28 cellular contexts compared by ENCODE assay signal in the genomic region with DNA sequence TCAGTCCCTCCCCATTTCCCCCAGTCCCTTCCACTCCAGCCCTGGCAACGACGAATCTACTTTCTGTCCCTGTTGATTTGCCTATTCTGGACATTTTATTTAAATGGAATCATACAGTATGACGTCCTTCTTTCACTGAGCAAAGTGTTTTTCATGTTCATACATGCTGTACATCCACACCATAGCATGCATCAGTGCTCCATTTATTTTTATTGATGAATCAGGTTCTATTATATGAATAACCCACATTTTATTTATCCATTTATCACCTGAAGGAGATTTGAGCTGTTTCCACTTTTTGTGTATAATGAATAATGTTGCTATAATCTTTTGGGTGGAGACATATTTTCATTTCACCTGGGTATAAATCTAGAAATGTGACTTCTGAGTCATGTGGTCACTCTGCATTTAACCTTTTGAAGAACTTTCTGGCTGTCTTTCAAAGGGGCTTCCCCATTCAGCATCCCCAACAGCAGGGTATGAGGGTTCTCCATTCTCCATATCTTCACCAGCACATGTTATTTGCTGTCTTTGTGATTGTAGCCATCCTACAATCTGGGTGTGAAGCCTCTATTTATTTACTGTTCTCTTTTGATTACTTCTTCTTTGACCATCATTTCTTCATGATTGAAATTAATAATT.
A peak's percentile ranks its signal among the peaks of the same experiment; 100 is the strongest.
DNase-seq lines count a peak whose midpoint lies in the region; ATAC-seq and TF ChIP-seq lines count a peak whose summit lies in the region.
"Had no signal": no experiment of that assay in that cellular context is flagged by ENCODE, and none has a peak within 500 bp of the region (broad histone marks: within the 10 kb centered on the region; RNA-seq: fewer than 3 reads in every experiment).

No MANE protein-coding gene starts in this region.

- H3K4me1 ChIP-seq in breast epithelium, result no peaks in the 10 kb centered on the region
- peaks cover 41% of the 10 kb centered on the region for H3K4me1 ChIP-seq in foreskin keratinocyte
- H3K4me1 ChIP-seq: psoas muscle, vagina had no signal

- H3K4me3 ChIP-seq in breast epithelium (no peak overlapping the region), lower leg skin (ENCODE audit: low read depth, poor library complexity, severe bottlenecking) (no peak overlapping the region)
- H3K4me3 ChIP-seq: dorsolateral prefrontal cortex, GM23338, left lung, PC-9, psoas muscle, thoracic aorta, vagina had no signal

- no peaks in the 10 kb centered on the region for H3K27me3 Mint-ChIP-seq in MCF 10A (ENCODE audit: insufficient read depth, unreplicated experiment)
- no peaks in the 10 kb centered on the region for H3K27me3 Mint-ChIP-seq in T-helper 17 cell
- H3K27me3 Mint-ChIP-seq in stimulated activated naive CD8-positive, alpha-beta T cell treated with anti-CD3 and anti-CD28 coated beads, Interleukin-15, amount 100 ng/mL, for 72 hours, result no peaks in the 10 kb centered on the region
- H3K27me3 Mint-ChIP-seq: activated T-cell treated with anti-CD3 and anti-CD28 coated beads, Interleukin-2, amount 50 U/mL, for 24 hours had no signal

- intact Hi-C loops in MCF 10A (cut with micrococcal nuclease) (no loop called here), breast epithelium (cut with DNase I; ENCODE audit: low total_unique reads) (no loop called here), lower leg skin (cut with DNase I; ENCODE audit: low total_unique reads) (no loop called here)

- TF ChIP-seq CTCF in MCF 10A (IDR thresholded peaks at IDR 0.05; ENCODE audit: unreplicated experiment) (no peak), breast epithelium (IDR thresholded peaks at IDR 0.05) (no peak), foreskin keratinocyte (conservative IDR thresholded peaks at IDR 0.05) (no peak), lower leg skin (IDR thresholded peaks at IDR 0.05) (no peak)

- H3K36me3 ChIP-seq in breast epithelium, result no peaks in the 10 kb centered on the region
- H3K36me3 ChIP-seq: left lung, thoracic aorta, vagina had no signal

- H3K27me3 ChIP-seq in breast epithelium (no peaks in the 10 kb centered on the region), foreskin keratinocyte (no peaks in the 10 kb centered on the region)
- H3K27me3 ChIP-seq: left lung, vagina had no signal

- DNase-seq in MCF 10A (ENCODE audit: unreplicated experiment), result no peak
- no peak for DNase-seq in breast epithelium (ENCODE audit: low spot score in 2 of 2)
- DNase-seq in T-helper 17 cell, result no peak
- DNase-seq in foreskin keratinocyte, result peak; percentile 72 to 94
- no peak for DNase-seq in stimulated activated naive CD8-positive, alpha-beta T cell treated with anti-CD3 and anti-CD28 coated beads, Interleukin-15, amount 100 ng/mL, for 72 hours
- DNase-seq in lower leg skin (ENCODE audit: low spot score in 2 of 2), result no peak
- DNase-seq in T-helper 1 cell, result no peak
- DNase-seq: activated T-cell treated with anti-CD3 and anti-CD28 coated beads, Interleukin-2, amount 50 U/mL, for 24 hours; C1 segment of cervical spinal cord; cerebellar nuclear complex; dorsolateral prefrontal cortex; hypothalamus; left lung; NCI-H1436; NCI-H2081 treated with DMSO at 0.1 percent for 48 hours; NCI-H446; NK-92 treated with Interleukin-12 subunit alpha and Interleukin-12 subunit beta, amount 100 ng/mL, for 24 hours; occipital lobe; PC-9; psoas muscle; SHP77 treated with DMSO at 0.1 percent for 48 hours; stimulated activated CD4-positive, alpha-beta T cell treated with anti-CD3 and anti-CD28 coated beads, Interleukin-15, amount 100 ng/mL, for 24 hours; stimulated activated naive CD4-positive, alpha-beta T cell had no signal

- H3K4me1 Mint-ChIP-seq in MCF 10A (ENCODE audit: insufficient read depth, unreplicated experiment) (peaks cover 53% of the 10 kb centered on the region), T-helper 17 cell (peaks cover 26% of the 10 kb centered on the region)
- H3K4me1 Mint-ChIP-seq in stimulated activated naive CD8-positive, alpha-beta T cell treated with anti-CD3 and anti-CD28 coated beads, Interleukin-15, amount 100 ng/mL, for 72 hours, result peaks cover 67% of the 10 kb centered on the region

- H3K27ac ChIP-seq in breast epithelium, result no peak overlapping the region
- peak overlapping the region; percentile 41 for H3K27ac ChIP-seq in foreskin keratinocyte
- H3K27ac ChIP-seq: dorsolateral prefrontal cortex, left lung, PC-9, psoas muscle, vagina had no signal

- no peak for TF ChIP-seq POLR2A in breast epithelium (IDR thresholded peaks at IDR 0.05)
- TF ChIP-seq POLR2A in lower leg skin (IDR thresholded peaks at IDR 0.05), result no peak

- CTCF ChIA-PET in MCF 10A (lab: Yijun Ruan, JAX), result interaction anchor here (0.7 to 1.4 kb wide), 2 partner anchors 16 to 102 kb away, joined by 4 to 9 read pairs; no protein-coding TSS in a partner anchor

- ATAC-seq in T-helper 17 cell (no peak), foreskin keratinocyte (peak; percentile 80), GM18519 (IDR thresholded peaks at IDR 0.05; ENCODE audit: low FRiP score, unreplicated experiment) (no peak)
- ATAC-seq in stimulated activated naive CD8-positive, alpha-beta T cell treated with anti-CD3 and anti-CD28 coated beads, Interleukin-15, amount 100 ng/mL, for 72 hours, result peak; percentile 57
- ATAC-seq: activated CD4-positive, CD25-positive, alpha-beta regulatory T cell treated with anti-CD3 and anti-CD28 coated beads, Interleukin-2, amount 50 U/mL, for 24 hours; GM23338; left lung; psoas muscle had no signal

- WGBS in lower leg skin, 2 donors, result 64 to 70% methylated on average over 3 of the region's 3 CpGs

- H3K9me3 ChIP-seq in breast epithelium, result no peaks in the 10 kb centered on the region
- no peaks in the 10 kb centered on the region for H3K9me3 ChIP-seq in T-helper 17 cell (ENCODE audit: control insufficient read depth, low read length, poor library complexity, severe bottlenecking)
- H3K9me3 ChIP-seq: left lung, psoas muscle, thoracic aorta, vagina had no signal

- H3K27ac Mint-ChIP-seq in MCF 10A (ENCODE audit: low read depth, unreplicated experiment) (peak overlapping the region; percentile 84), T-helper 17 cell (peak overlapping the region; percentile 93)
- peak overlapping the region in 1 of 2 donors; percentile 66 for H3K27ac Mint-ChIP-seq in stimulated activated naive CD8-positive, alpha-beta T cell treated with anti-CD3 and anti-CD28 coated beads, Interleukin-15, amount 100 ng/mL, for 72 hours
- H3K27ac Mint-ChIP-seq: activated T-cell treated with anti-CD3 and anti-CD28 coated beads, Interleukin-2, amount 50 U/mL, for 24 hours; GM23338 had no signal

- H3K4me3 Mint-ChIP-seq in MCF 10A (ENCODE audit: unreplicated experiment), result no peak overlapping the region
- peak overlapping the region; percentile 34 for H3K4me3 Mint-ChIP-seq in T-helper 17 cell
- H3K4me3 Mint-ChIP-seq in stimulated activated naive CD8-positive, alpha-beta T cell treated with anti-CD3 and anti-CD28 coated beads, Interleukin-15, amount 100 ng/mL, for 72 hours, result peak overlapping the region in 1 of 2 donors; percentile 27
- H3K4me3 Mint-ChIP-seq: activated T-cell treated with anti-CD3 and anti-CD28 coated beads, Interleukin-2, amount 50 U/mL, for 24 hours; GM23338 had no signal

- POLR2A ChIA-PET in MCF 10A (lab: Yijun Ruan, JAX), result interaction anchor here (0.6 to 1.0 kb wide), 3 partner anchors 18 to 591 kb away, joined by 3 to 4 read pairs (median 3); no protein-coding TSS in a partner anchor

- no TSS peak for BruUV-seq in MCF 10A (replicated peaks; lab: Mats Ljungman, UMichigan)

- H3K36me3 Mint-ChIP-seq in MCF 10A (ENCODE audit: insufficient read depth, unreplicated experiment), result no peaks in the 10 kb centered on the region
- H3K36me3 Mint-ChIP-seq in T-helper 17 cell (ENCODE audit: low read depth), result no peaks in the 10 kb centered on the region

- no peaks in the 10 kb centered on the region for H3K9me3 Mint-ChIP-seq in MCF 10A (ENCODE audit: unreplicated experiment)
- peaks cover 0 to 12% of the 10 kb centered on the region in 2 donors for H3K9me3 Mint-ChIP-seq in stimulated activated naive CD8-positive, alpha-beta T cell treated with anti-CD3 and anti-CD28 coated beads, Interleukin-15, amount 100 ng/mL, for 72 hours
- H3K9me3 Mint-ChIP-seq: GM23338 had no signal

Comparison
In these comparisons a context has a peak if more than half of its experiments do, and no peak if none do; other contexts are left out.
1. DNase-seq: peak in foreskin keratinocyte (2 of 2); none in MCF 10A (single experiment), breast epithelium (0 of 2), T-helper 17 cell (0 of 3), stimulated activated naive CD8-positive, alpha-beta T cell treated with anti-CD3 and anti-CD28 coated beads, Interleukin-15, amount 100 ng/mL, for 72 hours (0 of 2), lower leg skin (0 of 2) and T-helper 1 cell (0 of 5).
2. ATAC-seq: peak in foreskin keratinocyte (single experiment) and stimulated activated naive CD8-positive, alpha-beta T cell treated with anti-CD3 and anti-CD28 coated beads, Interleukin-15, amount 100 ng/mL, for 72 hours (single experiment); none in T-helper 17 cell (single experiment) and GM18519 (single experiment).